ENCODE assay signal across 9 cellular contexts in the genomic region with DNA sequence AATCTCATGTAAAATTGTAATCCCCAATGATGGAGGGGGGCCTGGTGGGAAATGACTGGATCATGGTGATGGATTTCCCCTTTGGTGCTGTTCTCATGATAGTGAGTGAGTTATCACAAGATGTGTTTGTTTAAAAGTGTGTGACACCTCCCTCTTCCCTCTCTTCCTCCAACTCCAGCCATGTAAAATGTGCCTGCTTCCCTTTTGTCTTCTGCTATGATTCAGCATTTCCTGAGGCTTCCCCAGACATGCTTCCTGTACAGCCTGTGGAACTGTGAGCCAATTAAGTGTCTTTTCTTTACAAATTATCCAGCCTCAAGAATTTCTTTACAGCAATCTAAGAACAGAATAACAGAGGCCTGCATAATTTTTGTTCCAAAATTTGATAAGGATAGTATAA.
A peak's percentile ranks its signal among the peaks of the same experiment; 100 is the strongest.
DNase-seq lines count a peak whose midpoint lies in the region; ATAC-seq and TF ChIP-seq lines count a peak whose summit lies in the region.
"Had no signal": no experiment of that assay in that cellular context is flagged by ENCODE, and none has a peak within 500 bp of the region (broad histone marks: within the 10 kb centered on the region; RNA-seq: fewer than 3 reads in every experiment).

No MANE protein-coding gene starts in this region.

- H3K4me1 ChIP-seq in foreskin keratinocyte = peaks cover 5% of the 10 kb centered on the region

- no peaks in the 10 kb centered on the region for H3K9me3 ChIP-seq in T-helper 17 cell (ENCODE audit: control insufficient read depth, low read length, poor library complexity, severe bottlenecking)

- DNase-seq in SIG-M5 treated with dmso at 0.1 percent for 504 hours (lab: John Stamatoyannopoulos, UW; ENCODE audit: unreplicated experiment) (peak; percentile 17), SIG-M5 (lab: John Stamatoyannopoulos, UW) (no peak), T-helper 17 cell (no peak), foreskin keratinocyte (peak; percentile 49 to 68), skeletal muscle cell (ENCODE audit: low read depth) (peak; percentile 25), NCI-H2107 treated with DMSO at 0.1 percent for 48 hours (lab: John Stamatoyannopoulos, UW; ENCODE audit: unreplicated experiment) (no peak), posterior cingulate gyrus (no peak)
- no peak for DNase-seq in activated CD8-positive, alpha-beta memory T cell treated with anti-CD3 and anti-CD28 coated beads, Interleukin-2, amount 50 U/mL, for 4 hours

- no peaks in the 10 kb centered on the region for H3K27me3 Mint-ChIP-seq in T-helper 17 cell
- H3K27me3 Mint-ChIP-seq: activated naive CD4-positive, alpha-beta T cell treated with anti-CD3 and anti-CD28 coated beads, Interleukin-2, amount 50 U/mL, for 24 hours had no signal

- H3K4me1 Mint-ChIP-seq in T-helper 17 cell = peaks cover 8% of the 10 kb centered on the region

- H3K36me3 Mint-ChIP-seq in T-helper 17 cell (ENCODE audit: low read depth) = peaks cover 6% of the 10 kb centered on the region

- no peak for ATAC-seq in T-helper 17 cell
- ATAC-seq in foreskin keratinocyte = peak; percentile 98

- H3K27ac Mint-ChIP-seq in T-helper 17 cell = peak overlapping the region; percentile 65
- H3K27ac Mint-ChIP-seq: activated naive CD4-positive, alpha-beta T cell treated with anti-CD3 and anti-CD28 coated beads, Interleukin-2, amount 50 U/mL, for 24 hours had no signal

- peak overlapping the region; percentile 38 for H3K27ac ChIP-seq in foreskin keratinocyte

- H3K4me3 ChIP-seq in skeletal muscle cell (ENCODE audit: low read depth, low read length) = no peak overlapping the region

- no peak for TF ChIP-seq CTCF in foreskin keratinocyte (conservative IDR thresholded peaks at IDR 0.05)

- intact Hi-C loops in posterior cingulate gyrus (cut with DNase I) = no loop called here

- H3K27me3 ChIP-seq in foreskin keratinocyte = no peaks in the 10 kb centered on the region

- H3K4me3 Mint-ChIP-seq in T-helper 17 cell = no peak overlapping the region
- H3K4me3 Mint-ChIP-seq: activated naive CD4-positive, alpha-beta T cell treated with anti-CD3 and anti-CD28 coated beads, Interleukin-2, amount 50 U/mL, for 24 hours had no signal

Comparison
In these comparisons a context has a peak if more than half of its experiments do, and no peak if none do; other contexts are left out.
1. DNase-seq: peak in SIG-M5 treated with dmso at 0.1 percent for 504 hours (single experiment), foreskin keratinocyte (2 of 2) and skeletal muscle cell (single experiment); none in SIG-M5 (single experiment), T-helper 17 cell (0 of 3), NCI-H2107 treated with DMSO at 0.1 percent for 48 hours (single experiment), activated CD8-positive, alpha-beta memory T cell treated with anti-CD3 and anti-CD28 coated beads, Interleukin-2, amount 50 U/mL, for 4 hours (single experiment) and posterior cingulate gyrus (0 of 10).